Comparison of ENCODE assay signal across 11 cellular contexts in the genomic region with DNA sequence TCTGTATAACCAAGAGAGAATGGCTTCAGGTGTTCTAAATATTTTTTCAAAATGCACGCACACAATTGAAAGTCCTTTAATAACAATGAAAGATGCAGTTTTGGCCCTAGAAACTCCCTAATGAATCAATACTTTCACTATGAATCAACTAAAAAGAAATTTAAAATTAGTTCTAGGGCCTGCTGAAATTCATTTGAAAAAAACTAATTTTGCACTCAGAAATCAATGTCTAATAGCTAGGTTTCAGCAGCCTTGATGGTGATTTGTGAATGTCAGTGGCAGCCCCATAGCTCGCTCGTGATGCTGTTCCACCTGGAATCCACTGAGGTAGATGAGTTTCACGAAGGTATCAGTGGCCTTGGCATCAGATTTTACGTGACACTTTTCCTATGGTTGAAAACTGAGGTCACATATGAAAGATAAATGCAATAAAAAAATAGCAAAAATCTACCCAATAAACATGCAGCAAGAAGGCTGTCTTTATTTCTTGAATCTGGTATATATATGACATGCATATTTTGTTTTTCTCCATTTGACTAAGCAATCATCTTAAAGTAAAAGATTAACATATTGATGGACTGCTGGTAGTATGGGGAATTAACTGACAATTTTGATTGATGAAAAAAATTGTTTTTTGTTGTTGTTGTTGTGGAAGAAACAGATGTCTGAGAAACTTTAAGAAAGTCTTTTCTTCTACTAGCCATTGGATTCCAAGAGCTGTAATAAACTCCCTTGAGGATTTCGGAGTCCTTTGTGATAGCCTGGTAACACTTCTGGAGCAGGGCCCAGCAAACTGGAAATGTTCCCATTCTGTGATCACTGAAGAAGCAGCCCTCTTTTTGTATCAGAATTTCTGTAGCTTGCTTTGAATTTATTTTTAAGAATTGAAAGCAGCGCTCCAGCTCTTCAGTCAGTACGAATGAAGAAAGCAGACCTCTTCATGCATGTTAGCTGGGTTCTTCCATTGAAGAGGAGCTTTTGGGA.
DNase-seq lines count a peak whose midpoint lies in the region; ATAC-seq and TF ChIP-seq lines count a peak whose summit lies in the region.
"Had no signal": no experiment of that assay in that cellular context is flagged by ENCODE, and none has a peak within 500 bp of the region (broad histone marks: within the 10 kb centered on the region; RNA-seq: fewer than 3 reads in every experiment).

No MANE protein-coding gene starts in this region.

- ATAC-seq in GM19372 (IDR thresholded peaks at IDR 0.05; ENCODE audit: low read depth, unreplicated experiment) = peak; percentile 60
- peak; percentile 67 for ATAC-seq in HG02884 (IDR thresholded peaks at IDR 0.05; ENCODE audit: unreplicated experiment)

- TF ChIP-seq CTCF in GM12864 (IDR thresholded peaks at IDR 0.05; ENCODE audit: low read depth, low read length, missing control alignments) (no peak), astrocyte of the spinal cord (IDR thresholded peaks at IDR 0.05; ENCODE audit: low read depth, low read length) (no peak)

- in situ Hi-C loops in astrocyte of the spinal cord (cut with HindIII; ENCODE audit: low sequenced_read_pairs) = no loop called here

- H3K4me3 ChIP-seq in GM12864 (ENCODE audit: low read depth, low read length) (no peak overlapping the region; the same call in 1 of the 2 replicates), astrocyte of the spinal cord (ENCODE audit: low read depth, low read length) (no peak overlapping the region)
- H3K4me3 ChIP-seq: left ventricle myocardium inferior, upper lobe of left lung had no signal

- DNase-seq in GM12864 (ENCODE audit: low read depth) (peak; percentile 58), astrocyte of the spinal cord (ENCODE audit: low read depth, low spot score) (peak; percentile 1), DMS114 treated with DMSO at 0.1 percent for 48 hours (lab: John Stamatoyannopoulos, UW; ENCODE audit: unreplicated experiment) (no peak), foreskin melanocyte (no peak), RPMI8226 (no peak)
- DNase-seq in activated CD4-positive, alpha-beta T cell treated with anti-CD3 and anti-CD28 coated beads for 4 hours = no peak
- DNase-seq: left ventricle myocardium inferior, MV-4-11, upper lobe of left lung had no signal

Comparison
In these comparisons a context has a peak if more than half of its experiments do, and no peak if none do; other contexts are left out.
1. DNase-seq: peak in GM12864 (single experiment) and astrocyte of the spinal cord (single experiment); none in DMS114 treated with DMSO at 0.1 percent for 48 hours (single experiment), foreskin melanocyte (single experiment), RPMI8226 (single experiment) and activated CD4-positive, alpha-beta T cell treated with anti-CD3 and anti-CD28 coated beads for 4 hours (0 of 2).